Comparison of ENCODE assay signal across 17 cellular contexts in genomic region chr2:104734937-104735586, GRCh38.
A peak's percentile ranks its signal among the peaks of the same experiment; 100 is the strongest.
DNase-seq lines count a peak whose midpoint lies in the region; ATAC-seq and TF ChIP-seq lines count a peak whose summit lies in the region.
"Had no signal": no experiment of that assay in that cellular context is flagged by ENCODE, and none has a peak within 500 bp of the region (broad histone marks: within the 10 kb centered on the region; RNA-seq: fewer than 3 reads in every experiment).

No MANE protein-coding gene starts in this region.

- DNase-seq in DMS 273 (lab: John Stamatoyannopoulos, UW; ENCODE audit: unreplicated experiment) (peak; percentile 74), SW480 (ENCODE audit: low spot score) (peak; percentile 63), ureter (ENCODE audit: low spot score) (no peak), upper lobe of right lung (no peak), NCI-H1436 (lab: John Stamatoyannopoulos, UW) (no peak), MV-4-11 (lab: John Stamatoyannopoulos, UW) (no peak)
- DNase-seq: activated CD8-positive, alpha-beta memory T cell treated with anti-CD3 and anti-CD28 coated beads, Interleukin-2, amount 50 U/mL, for 4 hours; adrenal gland; DMS79 treated with DMSO at 0.1 percent for 48 hours; hippocampal formation; PC-9; stimulated activated naive CD4-positive, alpha-beta T cell treated with Interleukin-2 at 50 U/mL for 16 hours had no signal

- intact Hi-C loops in upper lobe of right lung (cut with DNase I): no loop called here

- H3K9me3 ChIP-seq in upper lobe of right lung: no peaks in the 10 kb centered on the region
- H3K9me3 ChIP-seq: adrenal gland had no signal

- no peaks in the 10 kb centered on the region for H3K36me3 ChIP-seq in upper lobe of right lung
- H3K36me3 ChIP-seq: adrenal gland had no signal

- no peak overlapping the region for H3K27ac ChIP-seq in upper lobe of right lung
- H3K27ac ChIP-seq: adrenal gland, HL-60, PC-9 had no signal

- no peaks in the 10 kb centered on the region for H3K4me1 ChIP-seq in upper lobe of right lung
- H3K4me1 ChIP-seq: adrenal gland had no signal

- H3K27me3 ChIP-seq in upper lobe of right lung: no peaks in the 10 kb centered on the region
- H3K27me3 ChIP-seq: adrenal gland had no signal

- no peak for TF ChIP-seq CTCF in upper lobe of right lung (IDR thresholded peaks at IDR 0.05)

- ATAC-seq in GM18861 (IDR thresholded peaks at IDR 0.05; ENCODE audit: unreplicated experiment) (peak; percentile 40), HG03469 (IDR thresholded peaks at IDR 0.05; ENCODE audit: unreplicated experiment) (peak; percentile 71), upper lobe of right lung (no peak)
- ATAC-seq: sciatic nerve had no signal

- no peak overlapping the region for H3K4me3 ChIP-seq in upper lobe of right lung
- H3K4me3 ChIP-seq: adrenal gland, lung, PC-9 had no signal

Comparison
In these comparisons a context has a peak if more than half of its experiments do, and no peak if none do; other contexts are left out.
1. DNase-seq: peak in DMS 273 (single experiment) and SW480 (single experiment); none in ureter (single experiment), upper lobe of right lung (single experiment), NCI-H1436 (single experiment) and MV-4-11 (single experiment).